Comparison of ENCODE assay signal across 10 cellular contexts in genomic region chr11:31045335-31045734, GRCh38.
DNase-seq lines count a peak whose midpoint lies in the region; ATAC-seq and TF ChIP-seq lines count a peak whose summit lies in the region.
"Had no signal": no experiment of that assay in that cellular context is flagged by ENCODE, and none has a peak within 500 bp of the region (broad histone marks: within the 10 kb centered on the region; RNA-seq: fewer than 3 reads in every experiment).

No MANE protein-coding gene starts in this region.

- POLR2A ChIA-PET in HEK293 (lab: Yijun Ruan, JAX): interaction anchor here (0.5 kb wide), 1 partner anchor 9 kb away, joined by 4 read pairs; no protein-coding TSS in a partner anchor

- DNase-seq in DMS 273 (lab: John Stamatoyannopoulos, UW; ENCODE audit: unreplicated experiment) (peak; percentile 5), DMS 273 treated with DMSO at 0.1 percent for 48 hours (lab: John Stamatoyannopoulos, UW) (no peak), adrenal gland (no peak), left lobe of liver (ENCODE audit: low spot score) (no peak), suprapubic skin (ENCODE audit: low spot score in 2 of 2) (no peak), LoVo (ENCODE audit: low spot score) (no peak)
- no peak for DNase-seq in stimulated activated CD8-positive, alpha-beta memory T cell treated with anti-CD3 and anti-CD28 coated beads, Interleukin-4, amount 100 ng/mL, for 48 hours
- DNase-seq: left colon had no signal

- intact Hi-C loops in adrenal gland (cut with DNase I): loop anchor here in 1 of 2 donors (10.0 kb wide), 1 partner anchor 81 kb away; no protein-coding TSS in a partner anchor

- 30 to 36% (median 33%) methylated on average over 5 of the region's 5 CpGs for WGBS in adrenal gland, 4 donors
- WGBS in suprapubic skin: 52% methylated on average over 5 of the region's 5 CpGs

- no peaks in the 10 kb centered on the region for H3K27me3 ChIP-seq in adrenal gland
- H3K27me3 ChIP-seq in suprapubic skin: no peaks in the 10 kb centered on the region

- H3K4me1 ChIP-seq in HEK293 (ENCODE audit: control insufficient read depth, insufficient read depth, low read length) (no peaks in the 10 kb centered on the region), adrenal gland (replicated peaks in 1 of 2) (no peaks in the 10 kb centered on the region), suprapubic skin (no peaks in the 10 kb centered on the region)

- TF ChIP-seq POLR2A in adrenal gland (IDR thresholded peaks at IDR 0.05) (no peak), suprapubic skin (IDR thresholded peaks at IDR 0.05) (no peak)

- CTCF ChIA-PET in HEK293 (lab: Yijun Ruan, JAX): interaction anchor here (0.6 to 3.0 kb wide), 13 partner anchors 12 to 935 kb away, joined by 3 to 58 read pairs (median 3); no protein-coding TSS in a partner anchor

- H3K36me3 ChIP-seq in HEK293 (ENCODE audit: control insufficient read depth in 2 of 2, insufficient read depth in 1 of 2, low read length in 2 of 2): no peaks in the 10 kb centered on the region
- no peaks in the 10 kb centered on the region for H3K36me3 ChIP-seq in adrenal gland (replicated peaks in 1 of 2)
- no peaks in the 10 kb centered on the region for H3K36me3 ChIP-seq in suprapubic skin

- no peak for TF ChIP-seq EP300 in suprapubic skin (IDR thresholded peaks at IDR 0.05)

- H3K4me3 ChIP-seq in HEK293 (ENCODE audit: low read depth, low read length) (no peak overlapping the region), adrenal gland (no peak overlapping the region), suprapubic skin (no peak overlapping the region)
- H3K4me3 ChIP-seq: skin epidermis had no signal

- TF ChIP-seq CTCF in HEK293 (tag by site-specific recombination; IDR thresholded peaks at IDR 0.05): no peak
- peak; percentile 32 to 53 (median 48) for TF ChIP-seq CTCF in adrenal gland (IDR thresholded peaks at IDR 0.05)
- TF ChIP-seq CTCF in suprapubic skin (IDR thresholded peaks at IDR 0.05): no peak

- H3K9me3 ChIP-seq in HEK293 (ENCODE audit: control insufficient read depth, insufficient read depth, low read depth, low read length) (no peaks in the 10 kb centered on the region), adrenal gland (replicated peaks in 1 of 3) (no peaks in the 10 kb centered on the region), suprapubic skin (no peaks in the 10 kb centered on the region)

- no peak overlapping the region for H3K27ac ChIP-seq in HEK293 (ENCODE audit: extremely low read depth, low read depth, low read length)
- H3K27ac ChIP-seq in adrenal gland: no peak overlapping the region
- no peak overlapping the region for H3K27ac ChIP-seq in suprapubic skin
- H3K27ac ChIP-seq: skin epidermis had no signal

- peak; percentile 86 for ATAC-seq in left lobe of liver
- ATAC-seq: left colon had no signal

TF ChIP-seq in HEK293, 187 proteins besides CTCF, POLR2A, EP300 and RAD21:
- TF ChIP-seq ZNF544 (tag by site-specific recombination; IDR thresholded peaks at IDR 0.05) (no peak), ZNF830 (tag by site-specific recombination; IDR thresholded peaks at IDR 0.05; ENCODE audit: low read depth) (no peak), ZNF654 (tag by site-specific recombination; IDR thresholded peaks at IDR 0.05; ENCODE audit: low read depth) (peak; percentile 17; the same call in 1 of the 2 replicates)
TF ChIP-seq in HEK293: peak in this region for 1.

Comparison
In these comparisons a context has a peak if more than half of its experiments do, and no peak if none do; other contexts are left out.
1. CTCF ChIP-seq: peak in adrenal gland (6 of 6); none in HEK293 (single experiment) and suprapubic skin (0 of 2).